Comparison of ENCODE assay signal across 7 cellular contexts in genomic region chr4:41587286-41587685, GRCh38. TPM values are rescaled to one million over a fixed set of nuclear protein-coding genes. Genes with fewer than 3 reads are reported as not detected.
"Had no signal": no experiment of that assay in that cellular context is flagged by ENCODE, and none has a peak within 500 bp of the region (broad histone marks: within the 10 kb centered on the region; RNA-seq: fewer than 3 reads in every experiment).

No MANE protein-coding gene starts in this region.

- H2AFZ ChIP-seq: GM23248 had no signal

- H3K9ac ChIP-seq: GM23248 had no signal

- DNase-seq: GM23248, GOT3, H7, IMR-90, KG1 had no signal

- H3K27ac ChIP-seq: GM23248 had no signal

- H3K36me3 ChIP-seq: HAP-1 had no signal

- H3K4me3 ChIP-seq: GM23248, HAP-1, K562 had no signal

RNA-seq across cellular contexts. Expression of gene LIMCH1, which starts 49.3 kb away (rescaled TPM):
- polyA plus RNA-seq: K562 had no signal
